In genomic region chr13:106177146-106177545, GRCh38 we compare ENCODE assay signal across 24 cellular contexts.
"Had no signal": no experiment of that assay in that cellular context is flagged by ENCODE, and none has a peak within 500 bp of the region (broad histone marks: within the 10 kb centered on the region; RNA-seq: fewer than 3 reads in every experiment).

No MANE protein-coding gene starts in this region.

- H3K9ac ChIP-seq: neural progenitor cell, parathyroid adenoma had no signal

- H3K4me1 ChIP-seq: esophagus squamous epithelium, neural progenitor cell, parathyroid adenoma, right lobe of liver, suprapubic skin, upper lobe of right lung, uterus had no signal

- H3K9me3 ChIP-seq: esophagus squamous epithelium, right lobe of liver, suprapubic skin, upper lobe of right lung, uterus had no signal

- FAIRE-seq: endothelial cell of umbilical vein, keratinocyte had no signal

- DNase-seq: dermis blood vessel endothelial cell; effector memory CD4-positive, alpha-beta T cell; esophagus squamous epithelium; head of caudate nucleus; naive B cell; right lobe of liver; small intestine; stimulated activated CD4-positive, alpha-beta T cell treated with anti-CD3 and anti-CD28 coated beads, Interleukin-12 subunit alpha, Interleukin-12 subunit beta, amount 100 ng/mL, for 4 hours; stimulated activated CD4-positive, alpha-beta T cell treated with anti-CD3 and anti-CD28 coated beads, Interleukin-1b, Interleukin-23, amount 100 ng/mL, for 48 hours; stimulated activated CD4-positive, alpha-beta T cell treated with anti-CD3 and anti-CD28 coated beads, Interleukin-4, amount 100 ng/mL, for 1 hour; stimulated activated CD8-positive, alpha-beta memory T cell treated with anti-CD3 and anti-CD28 coated beads, Interleukin-4, amount 100 ng/mL, for 48 hours; stimulated activated naive CD4-positive, alpha-beta T cell; stimulated activated naive CD8-positive, alpha-beta T cell treated with anti-CD3 and anti-CD28 coated beads, Interleukin-15, amount 100 ng/mL, for 72 hours; transverse colon; upper lobe of right lung; uterus had no signal

- ATAC-seq: left lobe of liver; right lobe of liver; stimulated activated naive CD8-positive, alpha-beta T cell treated with anti-CD3 and anti-CD28 coated beads, Interleukin-15, amount 100 ng/mL, for 72 hours; upper lobe of right lung had no signal

- H3K27me3 ChIP-seq: esophagus squamous epithelium, neural progenitor cell, right lobe of liver, suprapubic skin, transverse colon, upper lobe of right lung, uterus had no signal

- H3K36me3 ChIP-seq: esophagus squamous epithelium, neural progenitor cell, right lobe of liver, suprapubic skin, transverse colon, upper lobe of right lung, uterus had no signal

- H3K27ac ChIP-seq: coronary artery, esophagus squamous epithelium, neural progenitor cell, parathyroid adenoma, right lobe of liver, suprapubic skin, transverse colon, upper lobe of right lung, uterus had no signal

- H3K4me3 ChIP-seq: coronary artery, esophagus squamous epithelium, lung, neural progenitor cell, right lobe of liver, suprapubic skin, transverse colon, upper lobe of right lung, uterus had no signal
